In genomic region chr12:59173696-59174095, GRCh38 we compare ENCODE assay signal across 16 cellular contexts.
DNase-seq lines count a peak whose midpoint lies in the region; ATAC-seq and TF ChIP-seq lines count a peak whose summit lies in the region.
"Had no signal": no experiment of that assay in that cellular context is flagged by ENCODE, and none has a peak within 500 bp of the region (broad histone marks: within the 10 kb centered on the region; RNA-seq: fewer than 3 reads in every experiment).

No MANE protein-coding gene starts in this region.

- no peaks in the 10 kb centered on the region for H3K4me1 Mint-ChIP-seq in Calu3 (ENCODE audit: low read depth, unreplicated experiment)

- no peak overlapping the region for H3K4me3 Mint-ChIP-seq in Calu3 (ENCODE audit: low read depth, unreplicated experiment)
- H3K4me3 Mint-ChIP-seq: activated T-cell treated with anti-CD3 and anti-CD28 coated beads, Interleukin-2, amount 50 U/mL, for 4 hours; effector memory CD8-positive, alpha-beta T cell had no signal

- BruUV-seq in Calu3 (replicated peaks; lab: Mats Ljungman, UMichigan): no TSS peak

- intact Hi-C loops in Calu3 (cut with micrococcal nuclease; ENCODE audit: unreplicated experiment): no loop called here

- peaks cover 3% of the 10 kb centered on the region for H3K9me3 Mint-ChIP-seq in Calu3 (ENCODE audit: low read depth, unreplicated experiment)
- H3K9me3 Mint-ChIP-seq: activated T-cell treated with anti-CD3 and anti-CD28 coated beads, Interleukin-2, amount 50 U/mL, for 4 hours had no signal

- peak; percentile 8 for DNase-seq in DMS 273 (lab: John Stamatoyannopoulos, UW; ENCODE audit: unreplicated experiment)
- no peak for DNase-seq in foreskin keratinocyte
- DNase-seq in Calu3: no peak
- DNase-seq: activated CD4-positive, alpha-beta T cell treated with anti-CD3 and anti-CD28 coated beads, Interleukin-2, amount 50 U/mL, for 4 hours; activated T-cell treated with anti-CD3 and anti-CD28 coated beads, Interleukin-2, amount 50 U/mL, for 4 hours; central memory CD4-positive, alpha-beta T cell; effector memory CD8-positive, alpha-beta T cell; NCI-H187; NCI-H524 treated with DMSO at 0.1 percent for 48 hours; right cardiac atrium had no signal

- ATAC-seq in foreskin keratinocyte (no peak), HG03460 (IDR thresholded peaks at IDR 0.05; ENCODE audit: unreplicated experiment) (no peak), HG03571 (IDR thresholded peaks at IDR 0.05; ENCODE audit: unreplicated experiment) (no peak), HG03108 (IDR thresholded peaks at IDR 0.05; ENCODE audit: unreplicated experiment) (no peak)
- ATAC-seq: activated T-cell treated with anti-CD3 and anti-CD28 coated beads, Interleukin-2, amount 50 U/mL, for 4 hours; effector memory CD8-positive, alpha-beta T cell; Panc1; right cardiac atrium had no signal

- no peaks in the 10 kb centered on the region for H3K4me1 ChIP-seq in foreskin keratinocyte

- no peaks in the 10 kb centered on the region for H3K27me3 Mint-ChIP-seq in Calu3 (ENCODE audit: unreplicated experiment)
- H3K27me3 Mint-ChIP-seq: effector memory CD8-positive, alpha-beta T cell had no signal

- no peaks in the 10 kb centered on the region for H3K36me3 Mint-ChIP-seq in Calu3 (ENCODE audit: insufficient read depth, unreplicated experiment)

- TF ChIP-seq CTCF in 22Rv1 (IDR thresholded peaks at IDR 0.05) (peak; percentile 16; the same call in 1 of the 2 replicates), VCaP (conservative IDR thresholded peaks at IDR 0.05) (peak; percentile 72), foreskin keratinocyte (conservative IDR thresholded peaks at IDR 0.05) (peak; percentile 28), Calu3 (IDR thresholded peaks at IDR 0.05; ENCODE audit: unreplicated experiment) (no peak)

- H3K27ac Mint-ChIP-seq in Calu3 (ENCODE audit: unreplicated experiment): no peak overlapping the region
- H3K27ac Mint-ChIP-seq: effector memory CD8-positive, alpha-beta T cell had no signal

- H3K27ac ChIP-seq in 22Rv1 (no peak overlapping the region), VCaP (no peak overlapping the region), foreskin keratinocyte (no peak overlapping the region)

- no peaks in the 10 kb centered on the region for H3K27me3 ChIP-seq in foreskin keratinocyte

- CTCF ChIA-PET in Calu3 (lab: Charles Lee): no interaction called here
